In genomic region chr6:55293116-55293515, GRCh38 we compare ENCODE assay signal across 11 cellular contexts. TPM values are rescaled to one million over a fixed set of nuclear protein-coding genes. Genes with fewer than 3 reads are reported as not detected.
DNase-seq lines count a peak whose midpoint lies in the region; ATAC-seq and TF ChIP-seq lines count a peak whose summit lies in the region.
"Had no signal": no experiment of that assay in that cellular context is flagged by ENCODE, and none has a peak within 500 bp of the region (broad histone marks: within the 10 kb centered on the region; RNA-seq: fewer than 3 reads in every experiment).

No MANE protein-coding gene starts in this region.

- H3K9me3 ChIP-seq in mammary epithelial cell (replicated peaks; ENCODE audit: insufficient read depth, low read length), result no peaks in the 10 kb centered on the region
- no peaks in the 10 kb centered on the region for H3K9me3 ChIP-seq in neural progenitor cell (ENCODE audit: low read depth)
- H3K9me3 ChIP-seq: thoracic aorta had no signal

- H3K4me3 ChIP-seq in mammary epithelial cell (replicated peaks in 1 of 3; ENCODE audit: insufficient read depth in 1 of 3, low read depth in 2 of 3, low read length in 3 of 3) (no peak overlapping the region), neural progenitor cell (no peak overlapping the region)
- H3K4me3 ChIP-seq: thoracic aorta had no signal

- H3K27me3 Mint-ChIP-seq in neural progenitor cell (ENCODE audit: insufficient read depth, low read depth), result no peaks in the 10 kb centered on the region
- H3K27me3 Mint-ChIP-seq: dendritic cell treated with granulocyte-macrophage colony-stimulating factor and Interleukin-4, amounts not matched to agents 40 ng/mL and 50 ng/mL, for 4 days had no signal

- ATAC-seq in left ventricle myocardium superior, result no peak

- H3K4me1 Mint-ChIP-seq in neural progenitor cell, result no peaks in the 10 kb centered on the region

- intact Hi-C loops in mammary epithelial cell (cut with micrococcal nuclease), result no loop called here
- intact Hi-C loops in left ventricle myocardium superior (cut with micrococcal nuclease), result no loop called here

- H3K27ac ChIP-seq in mammary epithelial cell (ENCODE audit: insufficient read depth, low read depth, low read length) (no peak overlapping the region), neural progenitor cell (no peak overlapping the region)
- H3K27ac ChIP-seq: thoracic aorta had no signal

- CTCF ChIA-PET in mammary epithelial cell (lab: Charles Lee; ENCODE audit: low non-redundant PET), result no interaction called here

- dilution Hi-C loops in mammary epithelial cell (cut with HindIII; ENCODE audit: low sequenced_read_pairs), result no loop called here

- H4K20me1 ChIP-seq in mammary epithelial cell (ENCODE audit: insufficient read depth, low read length) (no peaks in the 10 kb centered on the region), neural progenitor cell (ENCODE audit: low read depth) (no peaks in the 10 kb centered on the region)

- H3K27me3 ChIP-seq in mammary epithelial cell (ENCODE audit: insufficient read depth, low read length) (no peaks in the 10 kb centered on the region), neural progenitor cell (no peaks in the 10 kb centered on the region)

- H3K27ac Mint-ChIP-seq in neural progenitor cell, result no peak overlapping the region
- H3K27ac Mint-ChIP-seq: dendritic cell treated with granulocyte-macrophage colony-stimulating factor and Interleukin-4, amounts not matched to agents 40 ng/mL and 50 ng/mL, for 4 days had no signal

- BruUV-seq in mammary epithelial cell (replicated peaks; lab: Mats Ljungman, UMichigan), result no TSS peak

- no peaks in the 10 kb centered on the region for H3K4me1 ChIP-seq in mammary epithelial cell (ENCODE audit: insufficient read depth, low read length)
- no peaks in the 10 kb centered on the region for H3K4me1 ChIP-seq in neural progenitor cell

- H3K4me2 ChIP-seq in mammary epithelial cell (ENCODE audit: insufficient read depth, low read depth, low read length), result no peak overlapping the region
- H3K4me2 ChIP-seq in neural progenitor cell, result no peak overlapping the region

- no peaks in the 10 kb centered on the region for H3F3A ChIP-seq in neural progenitor cell (ENCODE audit: low read depth)

- peaks cover 2% of the 10 kb centered on the region for H3K9me3 Mint-ChIP-seq in neural progenitor cell
- H3K9me3 Mint-ChIP-seq: dendritic cell treated with granulocyte-macrophage colony-stimulating factor and Interleukin-4, amounts not matched to agents 40 ng/mL and 50 ng/mL, for 4 days had no signal

- DNase-seq in NCI-H1694 treated with DMSO at 0.1 percent for 48 hours (lab: John Stamatoyannopoulos, UW) (peak; percentile 3), NCI-H1694 (lab: John Stamatoyannopoulos, UW) (no peak), mammary epithelial cell (no peak), neural progenitor cell (ENCODE audit: low spot score) (peak; percentile 36), left ventricle myocardium superior (no peak), NCI-H1436 treated with DMSO at 0.1 percent for 48 hours (lab: John Stamatoyannopoulos, UW) (no peak)
- no peak for DNase-seq in activated CD4-positive, alpha-beta T cell treated with anti-CD3 and anti-CD28 coated beads for 48 hours
- DNase-seq: stimulated activated CD4-positive, alpha-beta T cell treated with anti-CD3 and anti-CD28 coated beads, Interleukin-15, amount 100 ng/mL, for 24 hours had no signal

- H3K79me2 ChIP-seq in mammary epithelial cell (ENCODE audit: insufficient read depth, low read length) (no peaks in the 10 kb centered on the region), neural progenitor cell (ENCODE audit: low read depth) (no peaks in the 10 kb centered on the region)

- peak; percentile 40 for TF ChIP-seq CTCF in LNCAP (IDR thresholded peaks at IDR 0.05)
- TF ChIP-seq CTCF in mammary epithelial cell (conservative IDR thresholded peaks at IDR 0.05 in 1 of 2, IDR thresholded peaks at IDR 0.05 in 1 of 2; ENCODE audit: extremely low read depth in 1 of 2, insufficient read depth in 1 of 2, low read depth in 1 of 2, low read length in 2 of 2), result peak; percentile 36 to 56
- TF ChIP-seq CTCF in neural progenitor cell (IDR thresholded peaks at IDR 0.05), result peak; percentile 63

- H3K9ac ChIP-seq in mammary epithelial cell (ENCODE audit: insufficient read depth, low read length) (no peak overlapping the region), neural progenitor cell (no peak overlapping the region)

- H3K36me3 ChIP-seq in mammary epithelial cell (ENCODE audit: insufficient read depth, low read length) (no peaks in the 10 kb centered on the region), neural progenitor cell (no peaks in the 10 kb centered on the region)
- H3K36me3 ChIP-seq: thoracic aorta had no signal

- no peak overlapping the region for H3K4me3 Mint-ChIP-seq in neural progenitor cell
- H3K4me3 Mint-ChIP-seq: dendritic cell treated with granulocyte-macrophage colony-stimulating factor and Interleukin-4, amounts not matched to agents 40 ng/mL and 50 ng/mL, for 4 days had no signal

- H2AFZ ChIP-seq in mammary epithelial cell (ENCODE audit: low read depth, low read length) (no peak overlapping the region), neural progenitor cell (replicated peaks) (no peak overlapping the region)

- no peaks in the 10 kb centered on the region for H3K36me3 Mint-ChIP-seq in neural progenitor cell

- in situ Hi-C loops in mammary epithelial cell (cut with MboI; ENCODE audit: low sequenced_read_pairs in 2 of 2), result loop anchor here (25.0 kb wide), 2 partner anchors 669 to 994 kb away; no protein-coding TSS in a partner anchor

- 26% methylated on average over 2 of the region's 2 CpGs for WGBS in mammary epithelial cell (ENCODE audit: low coverage, missing lambda C conversion rate)

RNA-seq across cellular contexts. Expression of gene GFRAL, which starts 34.2 kb away (rescaled TPM):
- not detected for total RNA-seq in mammary epithelial cell
- not detected for polyA plus RNA-seq in mammary epithelial cell
- not detected for polyA minus RNA-seq in mammary epithelial cell
- not detected in 2 replicates for total RNA-seq in neural progenitor cell (ENCODE audit: low replicate concordance)
- total RNA-seq in left ventricle myocardium superior, result not detected
- total RNA-seq: thoracic aorta had no signal

Comparison
In these comparisons a context has a peak if more than half of its experiments do, and no peak if none do; other contexts are left out.
1. DNase-seq: peak in NCI-H1694 treated with DMSO at 0.1 percent for 48 hours (single experiment) and neural progenitor cell (single experiment); none in NCI-H1694 (single experiment), mammary epithelial cell (single experiment), activated CD4-positive, alpha-beta T cell treated with anti-CD3 and anti-CD28 coated beads for 48 hours (single experiment), left ventricle myocardium superior (single experiment) and NCI-H1436 treated with DMSO at 0.1 percent for 48 hours (single experiment).
2. Peak in every context shown above with its lines, with median percentiles within 50 percentile points of each other: CTCF ChIP-seq.